9 cellular contexts compared by ENCODE assay signal in the genomic region with DNA sequence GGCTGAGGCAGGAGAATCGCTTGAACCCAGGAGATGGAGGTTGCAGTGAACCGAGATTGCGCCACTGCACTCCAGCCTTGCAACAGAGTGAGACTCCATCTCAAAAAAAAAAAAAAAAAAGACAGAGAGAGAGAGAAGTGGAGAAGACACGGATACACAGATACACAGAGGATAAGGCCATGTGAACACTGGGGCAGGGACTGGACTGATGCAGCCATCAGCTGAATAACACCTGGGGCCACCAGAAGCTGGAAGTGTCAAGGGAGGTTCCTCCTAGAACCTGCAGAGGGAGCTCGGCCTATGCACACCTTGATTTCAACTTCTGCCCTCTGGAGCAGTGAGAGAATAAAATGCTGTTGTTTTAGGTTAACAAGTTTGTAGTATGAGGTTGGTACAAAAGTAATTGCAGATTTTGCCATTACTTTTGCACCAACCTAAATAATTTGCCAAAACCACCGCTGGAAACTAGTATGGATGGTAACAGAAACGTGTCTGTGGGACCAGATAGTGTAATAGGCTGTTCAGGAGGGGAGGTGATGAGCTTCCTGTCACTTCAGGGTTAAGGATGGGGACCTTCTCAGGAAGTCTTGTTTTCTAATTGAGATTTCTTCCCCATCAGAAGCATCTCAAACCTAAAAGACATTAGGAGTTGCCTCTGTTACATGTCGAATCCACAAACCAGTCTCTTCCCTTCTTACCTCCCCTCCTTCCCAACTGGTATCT. TPM values are rescaled to one million over a fixed set of nuclear protein-coding genes. Genes with fewer than 3 reads are reported as not detected.
DNase-seq lines count a peak whose midpoint lies in the region; ATAC-seq and TF ChIP-seq lines count a peak whose summit lies in the region.
"Had no signal": no experiment of that assay in that cellular context is flagged by ENCODE, and none has a peak within 500 bp of the region (broad histone marks: within the 10 kb centered on the region; RNA-seq: fewer than 3 reads in every experiment).

No MANE protein-coding gene starts in this region.

- peaks cover 7% of the 10 kb centered on the region for H3K4me1 ChIP-seq in A673 (ENCODE audit: insufficient read depth, low read length, poor library complexity, severe bottlenecking)
- H3K4me1 ChIP-seq in GM23248 (ENCODE audit: insufficient read depth): no peaks in the 10 kb centered on the region
- H3K4me1 ChIP-seq in neural progenitor cell: no peaks in the 10 kb centered on the region

- CTCF ChIA-PET in A673 (lab: Charles Lee): interaction anchor here (0.6 to 1.5 kb wide), 3 partner anchors 45 to 80 kb away, joined by 5 read pairs; no protein-coding TSS in a partner anchor

- H3K79me2 ChIP-seq in GM23248 (ENCODE audit: insufficient read depth) (no peaks in the 10 kb centered on the region), neural progenitor cell (ENCODE audit: low read depth) (no peaks in the 10 kb centered on the region)

- peaks cover 3% of the 10 kb centered on the region for H3K27me3 Mint-ChIP-seq in endothelial cell (ENCODE audit: unreplicated experiment)
- H3K27me3 Mint-ChIP-seq in neural progenitor cell (ENCODE audit: insufficient read depth, low read depth): peaks cover 5% of the 10 kb centered on the region

- 30 to 53% methylated on average over 5 to 8 of the region's 8 CpGs for WGBS in GM23248 (ENCODE audit: low coverage in 1 of 2, low lambda C conversion rate in 2 of 2, missing lambda C conversion rate in 2 of 2), 2 experiments

- no peak for ATAC-seq in HG02840 (IDR thresholded peaks at IDR 0.05; ENCODE audit: low FRiP score, unreplicated experiment)

- no peaks in the 10 kb centered on the region for H3K9me3 Mint-ChIP-seq in endothelial cell (ENCODE audit: unreplicated experiment)
- H3K9me3 Mint-ChIP-seq in neural progenitor cell: peaks cover 3% of the 10 kb centered on the region

- no TSS peak for BruUV-seq in A673 (replicated peaks; lab: Mats Ljungman, UMichigan)

- H3K4me2 ChIP-seq in GM23248 (ENCODE audit: unreplicated experiment): no peak overlapping the region
- no peak overlapping the region for H3K4me2 ChIP-seq in neural progenitor cell

- H3K9me2 ChIP-seq in GM23248 (ENCODE audit: insufficient read depth): no peaks in the 10 kb centered on the region

- H3K4me1 Mint-ChIP-seq in endothelial cell (ENCODE audit: unreplicated experiment) (no peaks in the 10 kb centered on the region), neural progenitor cell (peaks cover 23% of the 10 kb centered on the region)

- H3K9ac ChIP-seq in GM23248 (no peak overlapping the region), neural progenitor cell (no peak overlapping the region)

- H3K27ac Mint-ChIP-seq in endothelial cell (ENCODE audit: unreplicated experiment): no peak overlapping the region
- no peak overlapping the region for H3K27ac Mint-ChIP-seq in neural progenitor cell

- no peaks in the 10 kb centered on the region for H3K36me3 ChIP-seq in A673 (ENCODE audit: insufficient read depth, low read length, poor library complexity, severe bottlenecking)
- no peaks in the 10 kb centered on the region for H3K36me3 ChIP-seq in GM23248 (ENCODE audit: low read depth)
- no peaks in the 10 kb centered on the region for H3K36me3 ChIP-seq in neural progenitor cell

- no peak overlapping the region for H3K4me3 Mint-ChIP-seq in endothelial cell (ENCODE audit: unreplicated experiment)
- H3K4me3 Mint-ChIP-seq in neural progenitor cell: no peak overlapping the region

- H3K4me3 ChIP-seq in A673 (ENCODE audit: low read depth, low read length, poor library complexity, severe bottlenecking): no peak overlapping the region
- H3K4me3 ChIP-seq in GM23248: no peak overlapping the region
- H3K4me3 ChIP-seq in neural progenitor cell: no peak overlapping the region

- H2AFZ ChIP-seq in GM23248 (no peak overlapping the region), neural progenitor cell (replicated peaks) (no peak overlapping the region)

- in situ Hi-C loops in GM23248 (cut with MboI): no loop called here

- H4K20me1 ChIP-seq in GM23248 (ENCODE audit: insufficient read depth) (no peaks in the 10 kb centered on the region), neural progenitor cell (ENCODE audit: low read depth) (no peaks in the 10 kb centered on the region)

- no peaks in the 10 kb centered on the region for H3K27me3 ChIP-seq in A673 (replicated peaks; ENCODE audit: insufficient read depth, low read depth, low read length, poor library complexity)
- H3K27me3 ChIP-seq in GM23248 (replicated peaks; ENCODE audit: insufficient read depth): no peaks in the 10 kb centered on the region
- no peaks in the 10 kb centered on the region for H3K27me3 ChIP-seq in neural progenitor cell

- no peaks in the 10 kb centered on the region for H3K36me3 Mint-ChIP-seq in endothelial cell (ENCODE audit: low read depth, unreplicated experiment)
- H3K36me3 Mint-ChIP-seq in neural progenitor cell: no peaks in the 10 kb centered on the region

- POLR2A ChIA-PET in A673 (lab: Charles Lee; ENCODE audit: low non-redundant PET): no interaction called here

- H3K27ac ChIP-seq in A673 (ENCODE audit: low read depth, low read length, poor library complexity, severe bottlenecking) (no peak overlapping the region), GM23248 (no peak overlapping the region), neural progenitor cell (no peak overlapping the region)

- DNase-seq in A673 (ENCODE audit: low spot score) (peak; percentile 18), GM23248 (peak; percentile 58), OCI-M1 (lab: John Stamatoyannopoulos, UW) (peak; percentile 75), endothelial cell (ENCODE audit: low spot score) (peak; percentile 23), neural progenitor cell (ENCODE audit: low spot score) (peak; percentile 58), COLO829 (ENCODE audit: low spot score) (no peak)
- DNase-seq in central memory CD4-positive, alpha-beta T cell: no peak

- intact Hi-C loops in A673 (cut with micrococcal nuclease; ENCODE audit: unreplicated experiment): no loop called here

- TF ChIP-seq CTCF in A673 (conservative IDR thresholded peaks at IDR 0.05; ENCODE audit: low read depth, low read length) (peak; percentile 48), endothelial cell (IDR thresholded peaks at IDR 0.05; ENCODE audit: unreplicated experiment) (peak; percentile 62), neural progenitor cell (IDR thresholded peaks at IDR 0.05) (peak; percentile 63)

- H3K9me3 ChIP-seq in A673 (ENCODE audit: low read depth, low read length, poor library complexity, severe bottlenecking) (no peaks in the 10 kb centered on the region), GM23248 (ENCODE audit: low read depth) (no peaks in the 10 kb centered on the region), neural progenitor cell (ENCODE audit: low read depth) (no peaks in the 10 kb centered on the region)

- H3F3A ChIP-seq in GM23248 (ENCODE audit: insufficient read depth): no peaks in the 10 kb centered on the region
- H3F3A ChIP-seq in neural progenitor cell (ENCODE audit: low read depth): no peaks in the 10 kb centered on the region

RNA-seq across cellular contexts. Expression of gene IGSF23, which starts 36.4 kb away (rescaled TPM):
- total RNA-seq in A673 (2021) (not detected in 2 replicates), endothelial cell (ENCODE audit: unreplicated experiment) (not detected), neural progenitor cell (ENCODE audit: low replicate concordance) (not detected in 2 replicates)
- not detected in 2 replicates for total RNA-seq in GM23248 (2014; rRNA removed; shearing (Covaris generic))
- 0.63 and 0.79 TPM in 2 replicates for polyA plus RNA-seq in GM23248 (2016; fragmentation: Nextera tagmentation; extraction: Ambion mirVana)

RNA-seq across cellular contexts. Expression of gene CEACAM20, which starts 47.5 kb away (rescaled TPM):
- 0.15 TPM in 1 of 2 replicates, not detected in the other for total RNA-seq in A673 (2021)
- not detected in 2 replicates for total RNA-seq in GM23248 (2014; rRNA removed; shearing (Covaris generic))
- polyA plus RNA-seq in GM23248 (2016; fragmentation: Nextera tagmentation; extraction: Ambion mirVana): not detected in 2 replicates
- total RNA-seq in endothelial cell (ENCODE audit: unreplicated experiment): not detected
- not detected in 2 replicates for total RNA-seq in neural progenitor cell (ENCODE audit: low replicate concordance)
- polyA plus RNA-seq: adipose tissue had no signal

Comparison
In these comparisons a context has a peak if more than half of its experiments do, and no peak if none do; other contexts are left out.
1. DNase-seq: peak in A673 (single experiment), GM23248 (single experiment), OCI-M1 (single experiment), endothelial cell (single experiment) and neural progenitor cell (single experiment); none in central memory CD4-positive, alpha-beta T cell (single experiment) and COLO829 (single experiment).
2. Peak in every context shown above with its lines, with median percentiles within 50 percentile points of each other: CTCF ChIP-seq.